9 cellular contexts compared by ENCODE assay signal in the genomic region with DNA sequence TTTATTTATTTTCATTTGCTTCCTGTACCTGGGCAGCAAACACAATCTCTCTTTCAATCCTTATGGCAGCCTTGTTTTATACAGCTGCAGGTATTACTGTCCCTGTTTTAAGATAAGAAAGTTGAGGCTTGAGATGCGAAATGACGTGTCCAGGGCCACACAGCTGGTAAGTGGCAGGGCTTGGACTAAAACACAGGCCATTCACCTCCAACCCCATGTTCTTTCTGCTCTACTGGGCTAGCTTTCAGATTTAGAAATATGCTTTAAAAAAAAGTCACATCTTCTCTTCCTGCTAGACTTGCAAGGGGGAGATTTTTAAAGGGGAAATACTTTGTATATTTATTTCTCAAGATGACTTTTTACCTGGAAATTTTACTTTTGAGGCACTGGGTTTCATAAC.
DNase-seq lines count a peak whose midpoint lies in the region; ATAC-seq and TF ChIP-seq lines count a peak whose summit lies in the region.
"Had no signal": no experiment of that assay in that cellular context is flagged by ENCODE, and none has a peak within 500 bp of the region (broad histone marks: within the 10 kb centered on the region; RNA-seq: fewer than 3 reads in every experiment).

No MANE protein-coding gene starts in this region.

- H3K27me3 Mint-ChIP-seq in osteocyte (ENCODE audit: unreplicated experiment) = no peaks in the 10 kb centered on the region

- no peak overlapping the region for H3K4me3 Mint-ChIP-seq in osteocyte (ENCODE audit: unreplicated experiment)

- DNase-seq in osteocyte (ENCODE audit: extremely low spot score, unreplicated experiment) = no peak
- no peak for DNase-seq in GOT3 (lab: John Stamatoyannopoulos, UW)
- DNase-seq in glomerular visceral epithelial cell (ENCODE audit: extremely low spot score) = no peak
- DNase-seq in NCI-H1436 treated with DMSO at 0.1 percent for 48 hours (lab: John Stamatoyannopoulos, UW) = no peak
- DNase-seq: caudate nucleus, EL had no signal

- no peaks in the 10 kb centered on the region for H3K9me3 Mint-ChIP-seq in osteocyte (ENCODE audit: unreplicated experiment)

- no peak for TF ChIP-seq CTCF in osteocyte (IDR thresholded peaks at IDR 0.05)

- H3K27ac Mint-ChIP-seq in osteocyte (ENCODE audit: unreplicated experiment) = peak overlapping the region; percentile 72

- ATAC-seq in GM19023 (IDR thresholded peaks at IDR 0.05; ENCODE audit: unreplicated experiment) = peak; percentile 89
- peak; percentile 95 for ATAC-seq in GM21576 (IDR thresholded peaks at IDR 0.05; ENCODE audit: unreplicated experiment)
- peak; percentile 78 for ATAC-seq in HG03139 (IDR thresholded peaks at IDR 0.05; ENCODE audit: unreplicated experiment)

- H3K4me1 Mint-ChIP-seq in osteocyte (ENCODE audit: unreplicated experiment) = peaks cover 37% of the 10 kb centered on the region

- H3K36me3 Mint-ChIP-seq in osteocyte (ENCODE audit: unreplicated experiment) = peaks cover 21% of the 10 kb centered on the region
